In genomic region chr10:102501201-102502028, GRCh38 we compare ENCODE assay signal across 8 cellular contexts. TPM values are rescaled to one million over a fixed set of nuclear protein-coding genes. Genes with fewer than 3 reads are reported as not detected.
A peak's percentile ranks its signal among the peaks of the same experiment; 100 is the strongest.
DNase-seq lines count a peak whose midpoint lies in the region; ATAC-seq and TF ChIP-seq lines count a peak whose summit lies in the region.

No MANE protein-coding gene starts in this region.

- H4K20me1 ChIP-seq in hepatocyte (ENCODE audit: insufficient read depth, poor library complexity, severe bottlenecking): peaks cover 62% of the 10 kb centered on the region

- peaks cover 5% of the 10 kb centered on the region; the same call in 1 of the 2 replicates for H3K36me3 ChIP-seq in SJSA1
- no peaks in the 10 kb centered on the region for H3K36me3 ChIP-seq in hepatocyte (replicated peaks; ENCODE audit: insufficient read depth, low read depth)
- no peaks in the 10 kb centered on the region for H3K36me3 ChIP-seq in skeletal muscle tissue (ENCODE audit: control insufficient read depth in 3 of 3, insufficient read depth in 3 of 3, low read length in 3 of 3)

- H3K4me3 ChIP-seq in GM12875 (ENCODE audit: low read depth, low read length) (peak overlapping the region; percentile 79), SJSA1 (peak overlapping the region; percentile 78), hepatocyte (peak overlapping the region; percentile 30), skeletal muscle tissue (ENCODE audit: low read length in 3 of 3) (peak overlapping the region; percentile 71 to 100 (median 95))

- H3K79me2 ChIP-seq in hepatocyte: peaks cover 70% of the 10 kb centered on the region

- peak overlapping the region; percentile 75 to 81 (median 81) for H3K9ac ChIP-seq in skeletal muscle tissue (ENCODE audit: low read depth in 1 of 3, low read length in 3 of 3)

- H3K9me3 ChIP-seq in SJSA1 (replicated peaks): no peaks in the 10 kb centered on the region
- no peaks in the 10 kb centered on the region for H3K9me3 ChIP-seq in hepatocyte (ENCODE audit: low read depth)
- no peaks in the 10 kb centered on the region for H3K9me3 ChIP-seq in skeletal muscle tissue (ENCODE audit: control insufficient read depth in 3 of 3, low read length in 3 of 3)

- 5% methylated on average over 23 of the region's 23 CpGs for WGBS in hepatocyte (ENCODE audit: low lambda C conversion rate, missing lambda C conversion rate)

- peak overlapping the region; percentile 11; the same call in 1 of the 2 replicates for H3K27ac ChIP-seq in SJSA1
- peak overlapping the region; percentile 54 for H3K27ac ChIP-seq in hepatocyte
- peak overlapping the region; percentile 98 for H3K27ac ChIP-seq in skeletal muscle tissue (ENCODE audit: low read depth, low read length)

- DNase-seq in SJSA1 (ENCODE audit: low read depth in 1 of 2, low spot score in 2 of 2) (peak in 1 of 2 experiments; percentile 21), hepatocyte (ENCODE audit: low spot score) (peak; percentile 23), left lobe of liver (ENCODE audit: low spot score) (no peak), AG08395 (ENCODE audit: low spot score) (no peak)

- TF ChIP-seq CTCF in GM12875 (IDR thresholded peaks at IDR 0.05; ENCODE audit: borderline replicate concordance, insufficient read depth, low read depth, low read length): no peak
- TF ChIP-seq CTCF in hepatocyte (IDR thresholded peaks at IDR 0.05; ENCODE audit: poor library complexity): no peak

- H3K27me3 ChIP-seq in SJSA1 (replicated peaks): no peaks in the 10 kb centered on the region
- H3K27me3 ChIP-seq in hepatocyte: no peaks in the 10 kb centered on the region
- H3K27me3 ChIP-seq in skeletal muscle tissue (ENCODE audit: control insufficient read depth in 3 of 3, insufficient read depth in 3 of 3, low read length in 3 of 3): no peaks in the 10 kb centered on the region

- H3K4me1 ChIP-seq in SJSA1 (replicated peaks) (peaks cover 9% of the 10 kb centered on the region), hepatocyte (ENCODE audit: insufficient read depth) (peaks cover 17% of the 10 kb centered on the region), skeletal muscle tissue (ENCODE audit: control insufficient read depth in 3 of 3, insufficient read depth in 3 of 3, low read length in 3 of 3) (peaks cover 38 to 54% (median 41%) of the 10 kb centered on the region in 3 donors)

- no peaks in the 10 kb centered on the region for H3K9me2 ChIP-seq in hepatocyte (replicated peaks; ENCODE audit: insufficient read depth)

- peak overlapping the region; percentile 15 for H2AFZ ChIP-seq in hepatocyte

- ATAC-seq in left lobe of liver: no peak
- ATAC-seq in GM18519 (IDR thresholded peaks at IDR 0.05; ENCODE audit: low FRiP score, unreplicated experiment): no peak
- ATAC-seq in GM19397 (IDR thresholded peaks at IDR 0.05; ENCODE audit: unreplicated experiment): no peak

- peak overlapping the region; percentile 79 for H3K4me2 ChIP-seq in hepatocyte

RNA-seq across cellular contexts. Expression of gene ACTR1A, which starts 1.1 kb away (rescaled TPM):
- total RNA-seq in SJSA1 (2014; rRNA removed; shearing (Covaris generic)): 117 and 126 TPM in 2 replicates
- total RNA-seq in hepatocyte (84.1 and 90.7 TPM in 2 replicates), skeletal muscle tissue (66.8 TPM), left lobe of liver (25.5 TPM)
- polyA plus RNA-seq in hepatocyte: 80.5 and 86.7 TPM in 2 replicates

RNA-seq across cellular contexts. Expression of gene SUFU, which starts 2.4 kb away (rescaled TPM):
- 2.7 and 3.7 TPM in 2 replicates for total RNA-seq in SJSA1 (2014; rRNA removed; shearing (Covaris generic))
- total RNA-seq in hepatocyte: 10.2 and 10.9 TPM in 2 replicates
- 18.2 TPM in 2 replicates for polyA plus RNA-seq in hepatocyte
- total RNA-seq in skeletal muscle tissue: 4.2 TPM
- total RNA-seq in left lobe of liver: 6.8 TPM

RNA-seq across cellular contexts. Expression of gene C10orf95, which starts 50.1 kb away (rescaled TPM):
- total RNA-seq in SJSA1 (2014; rRNA removed; shearing (Covaris generic)): not detected in 2 replicates
- 5.6 and 7.7 TPM in 2 replicates for total RNA-seq in hepatocyte
- 5.2 and 8.3 TPM in 2 replicates for polyA plus RNA-seq in hepatocyte
- total RNA-seq in skeletal muscle tissue: not detected
- not detected for total RNA-seq in left lobe of liver

Comparison
In these comparisons a context has a peak if more than half of its experiments do, and no peak if none do; other contexts are left out.
1. H3K4me3 ChIP-seq: peak in every context shown above with its lines; median percentile 95 in skeletal muscle tissue; 79 in GM12875; 78 in SJSA1; 30 in hepatocyte.
2. H3K27ac ChIP-seq: peak in every context shown above with its lines; median percentile 98 in skeletal muscle tissue; 54 in hepatocyte; 11 in SJSA1.